Comparison of ENCODE assay signal across 1 cellular context in the genomic region with DNA sequence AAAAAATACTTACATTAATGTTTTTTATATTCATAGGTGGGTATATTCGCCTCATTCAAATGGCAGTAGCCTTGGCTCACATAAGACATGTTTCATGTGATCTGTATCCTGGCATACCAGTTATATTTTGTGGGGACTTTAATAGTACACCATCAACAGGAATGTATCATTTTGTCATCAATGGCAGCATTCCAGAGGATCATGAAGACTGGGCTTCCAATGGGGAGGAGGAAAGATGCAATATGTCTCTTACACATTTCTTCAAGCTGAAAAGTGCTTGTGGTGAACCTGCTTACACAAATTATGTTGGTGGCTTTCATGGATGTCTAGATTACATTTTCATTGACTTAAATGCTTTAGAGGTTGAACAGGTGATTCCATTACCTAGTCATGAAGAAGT.
TF ChIP-seq lines count a peak whose summit lies in the region.

No MANE protein-coding gene starts in this region.

TF ChIP-seq in GM12878, 131 proteins besides CTCF, POLR2A, EP300 and RAD21:
- no peak for TF ChIP-seq RBBP5 (conservative IDR thresholded peaks at IDR 0.05)
- no peak for TF ChIP-seq SIX5 (IDR thresholded peaks at IDR 0.05; ENCODE audit: low read depth, low read length, severe bottlenecking)
- no peak for TF ChIP-seq BRCA1 (IDR thresholded peaks at IDR 0.05; ENCODE audit: low read depth, low read length)
- no peak for TF ChIP-seq TCF12 (IDR thresholded peaks at IDR 0.05; ENCODE audit: low read depth, low read length)
- TF ChIP-seq MEF2A (IDR thresholded peaks at IDR 0.05; ENCODE audit: insufficient read depth, low read depth, low read length): no peak
- no peak for TF ChIP-seq SUPT20H (IDR thresholded peaks at IDR 0.05; ENCODE audit: borderline replicate concordance, control insufficient read depth, low read depth, low read length)
- TF ChIP-seq JUNB (IDR thresholded peaks at IDR 0.05): no peak
- TF ChIP-seq, protein P1, sequence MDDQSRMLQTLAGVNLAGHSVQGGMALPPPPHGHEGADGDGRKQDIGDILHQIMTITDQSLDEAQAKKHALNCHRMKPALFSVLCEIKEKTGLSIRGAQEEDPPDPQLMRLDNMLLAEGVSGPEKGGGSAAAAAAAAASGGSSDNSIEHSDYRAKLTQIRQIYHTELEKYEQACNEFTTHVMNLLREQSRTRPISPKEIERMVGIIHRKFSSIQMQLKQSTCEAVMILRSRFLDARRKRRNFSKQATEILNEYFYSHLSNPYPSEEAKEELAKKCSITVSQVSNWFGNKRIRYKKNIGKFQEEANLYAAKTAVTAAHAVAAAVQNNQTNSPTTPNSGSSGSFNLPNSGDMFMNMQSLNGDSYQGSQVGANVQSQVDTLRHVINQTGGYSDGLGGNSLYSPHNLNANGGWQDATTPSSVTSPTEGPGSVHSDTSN (IDR thresholded peaks at IDR 0.05; ENCODE audit: insufficient replicate concordance, low read depth, low read length): no peak
- no peak for TF ChIP-seq MYB (IDR thresholded peaks at IDR 0.05; ENCODE audit: borderline replicate concordance, low read depth, low read length)
- no peak for TF ChIP-seq ASH2L (IDR thresholded peaks at IDR 0.05; ENCODE audit: borderline replicate concordance, low read depth)
- TF ChIP-seq ATF3 (IDR thresholded peaks at IDR 0.05; ENCODE audit: borderline replicate concordance, extremely low read depth, low read depth, low read length): no peak
- TF ChIP-seq, protein P2, sequence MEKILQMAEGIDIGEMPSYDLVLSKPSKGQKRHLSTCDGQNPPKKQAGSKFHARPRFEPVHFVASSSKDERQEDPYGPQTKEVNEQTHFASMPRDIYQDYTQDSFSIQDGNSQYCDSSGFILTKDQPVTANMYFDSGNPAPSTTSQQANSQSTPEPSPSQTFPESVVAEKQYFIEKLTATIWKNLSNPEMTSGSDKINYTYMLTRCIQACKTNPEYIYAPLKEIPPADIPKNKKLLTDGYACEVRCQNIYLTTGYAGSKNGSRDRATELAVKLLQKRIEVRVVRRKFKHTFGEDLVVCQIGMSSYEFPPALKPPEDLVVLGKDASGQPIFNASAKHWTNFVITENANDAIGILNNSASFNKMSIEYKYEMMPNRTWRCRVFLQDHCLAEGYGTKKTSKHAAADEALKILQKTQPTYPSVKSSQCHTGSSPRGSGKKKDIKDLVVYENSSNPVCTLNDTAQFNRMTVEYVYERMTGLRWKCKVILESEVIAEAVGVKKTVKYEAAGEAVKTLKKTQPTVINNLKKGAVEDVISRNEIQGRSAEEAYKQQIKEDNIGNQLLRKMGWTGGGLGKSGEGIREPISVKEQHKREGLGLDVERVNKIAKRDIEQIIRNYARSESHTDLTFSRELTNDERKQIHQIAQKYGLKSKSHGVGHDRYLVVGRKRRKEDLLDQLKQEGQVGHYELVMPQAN (conservative IDR thresholded peaks at IDR 0.05): no peak
- TF ChIP-seq IKZF1 (conservative IDR thresholded peaks at IDR 0.05): no peak
- TF ChIP-seq CHD1 (IDR thresholded peaks at IDR 0.05; ENCODE audit: low read depth, low read length): no peak
- no peak for TF ChIP-seq CBFB (IDR thresholded peaks at IDR 0.05; ENCODE audit: low read depth)
- no peak for TF ChIP-seq ZNF274 (IDR thresholded peaks at IDR 0.05; ENCODE audit: insufficient read depth, insufficient read length)
- TF ChIP-seq RFX5 (IDR thresholded peaks at IDR 0.05; ENCODE audit: low read depth, low read length): no peak
- no peak for TF ChIP-seq ZZZ3 (IDR thresholded peaks at IDR 0.05; ENCODE audit: control insufficient read depth, insufficient read length, low read depth)
TF ChIP-seq in GM12878: peak in this region for 0.
